ENCODE assay signal across 8 cellular contexts in genomic region chr2:9843229-9844035, GRCh38. TPM values are rescaled to one million over a fixed set of nuclear protein-coding genes. Genes with fewer than 3 reads are reported as not detected.
DNase-seq lines count a peak whose midpoint lies in the region; ATAC-seq and TF ChIP-seq lines count a peak whose summit lies in the region.

Gene TAF1B (plus strand): TSS chr2:9843474. CDS start chr2:9843542, 68 bp downstream.

- peak within 1 kb of the TSS; percentile 78 for H3K4me3 ChIP-seq in epithelial cell of proximal tubule (ENCODE audit: low read depth, low read length)
- H3K4me3 ChIP-seq in mucosa of rectum (ENCODE audit: low read length in 2 of 2): peak within 1 kb of the TSS; percentile 86 to 88

- H3K27ac Mint-ChIP-seq in IgD-negative memory B cell: peak within 1 kb of the TSS; percentile 87 to 97 (median 95)

- H3K9me3 ChIP-seq in mucosa of rectum (ENCODE audit: control insufficient read depth in 2 of 2, low read length in 2 of 2): no peaks in the 10 kb centered on the region

- peak within 1 kb of the TSS; percentile 92 to 98 (median 96) for H3K4me3 Mint-ChIP-seq in IgD-negative memory B cell

- H3K9me3 Mint-ChIP-seq in IgD-negative memory B cell: no peaks in the 10 kb centered on the region

- peaks cover 8 to 12% of the 10 kb centered on the region in 2 donors for H3K4me1 ChIP-seq in mucosa of rectum (ENCODE audit: control insufficient read depth in 2 of 2, insufficient read depth in 2 of 2, low read length in 2 of 2)

- ATAC-seq in GM21529 (IDR thresholded peaks at IDR 0.05; ENCODE audit: unreplicated experiment): peak; percentile 81

- peaks cover 19 to 27% (median 26%) of the 10 kb centered on the region in 3 donors for H3K4me1 Mint-ChIP-seq in IgD-negative memory B cell

- H3K9ac ChIP-seq in mucosa of rectum (ENCODE audit: low read depth in 1 of 2, low read length in 2 of 2): peak within 1 kb of the TSS; percentile 77 to 82

- no peaks in the 10 kb centered on the region for H3K27me3 Mint-ChIP-seq in IgD-negative memory B cell

- peak; percentile 88 for DNase-seq in DMS153 (lab: John Stamatoyannopoulos, UW)
- peak; percentile 98 for DNase-seq in OCI-M1 (lab: John Stamatoyannopoulos, UW)
- peak; percentile 86 for DNase-seq in activated T-cell treated with anti-CD3 and anti-CD28 coated beads for 24 hours (ENCODE audit: low read depth)
- peak; percentile 52 for DNase-seq in epithelial cell of proximal tubule (ENCODE audit: low read depth)
- DNase-seq in stimulated activated CD8-positive, alpha-beta memory T cell treated with anti-CD3 and anti-CD28 coated beads, Interleukin-4, amount 100 ng/mL, for 48 hours: peak; percentile 92

- H3K36me3 ChIP-seq in mucosa of rectum (ENCODE audit: control insufficient read depth in 2 of 2, insufficient read depth in 2 of 2, low read length in 2 of 2): peaks cover 0 to 4% of the 10 kb centered on the region in 2 donors

- TF ChIP-seq CTCF in epithelial cell of proximal tubule (conservative IDR thresholded peaks at IDR 0.05; ENCODE audit: low read depth, low read length): peak; percentile 48

- peak within 1 kb of the TSS; percentile 85 to 87 for H3K27ac ChIP-seq in mucosa of rectum (ENCODE audit: low read depth in 2 of 2, low read length in 2 of 2)

- no peaks in the 10 kb centered on the region for H3K27me3 ChIP-seq in mucosa of rectum (ENCODE audit: control insufficient read depth in 2 of 2, insufficient read depth in 2 of 2, low read length in 2 of 2)

- H3K36me3 Mint-ChIP-seq in IgD-negative memory B cell: peaks cover 2% of the 10 kb centered on the region

RNA-seq across cellular contexts. Expression of gene TAF1B, which starts in this region (rescaled TPM):
- 15.7 TPM for polyA plus RNA-seq in IgD-negative memory B cell
- 14.5 and 14.6 TPM in 2 replicates for total RNA-seq in epithelial cell of proximal tubule

Comparison
In these comparisons a context has a peak if more than half of its experiments do, and no peak if none do; other contexts are left out.
1. Peak in every context shown above with its lines: DNase-seq, ATAC-seq, H3K4me3 ChIP-seq and H3K27ac ChIP-seq.